In the genomic region with DNA sequence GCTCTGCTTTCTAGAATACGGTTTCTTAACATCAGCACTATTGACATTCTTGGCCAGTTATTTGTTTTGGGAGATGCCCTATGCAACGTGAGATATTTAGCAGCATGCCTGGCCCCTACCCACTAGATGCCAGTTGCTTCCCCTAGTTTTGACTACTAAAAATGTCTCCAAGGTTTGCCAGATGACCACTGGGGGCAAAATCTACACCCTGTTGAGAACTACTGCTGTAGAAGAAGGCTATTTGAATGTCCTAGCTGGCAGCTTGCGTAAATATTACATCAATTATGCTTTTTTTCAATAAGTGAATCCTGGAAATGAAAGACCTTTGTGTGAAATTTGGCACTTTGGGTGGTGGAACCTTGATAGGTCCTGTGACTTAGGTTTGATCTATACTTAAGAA, we compare ENCODE assay signal across 9 cellular contexts. TPM values are rescaled to one million over a fixed set of nuclear protein-coding genes. Genes with fewer than 3 reads are reported as not detected.
A peak's percentile ranks its signal among the peaks of the same experiment; 100 is the strongest.
DNase-seq lines count a peak whose midpoint lies in the region; ATAC-seq and TF ChIP-seq lines count a peak whose summit lies in the region.
"Had no signal": no experiment of that assay in that cellular context is flagged by ENCODE, and none has a peak within 500 bp of the region (broad histone marks: within the 10 kb centered on the region; RNA-seq: fewer than 3 reads in every experiment).

No MANE protein-coding gene starts in this region.

- DNase-seq in AG10803 (ENCODE audit: low read depth), result no peak
- no peak for DNase-seq in RWPE2 (ENCODE audit: low spot score)
- no peak for DNase-seq in fibroblast of the aortic adventitia (ENCODE audit: low read depth)
- DNase-seq in activated gamma-delta T cell (lab: John Stamatoyannopoulos, UW), result no peak
- no peak for DNase-seq in foreskin melanocyte
- no peak for DNase-seq in testis
- DNase-seq: SJCRH30 had no signal

- H3K4me1 ChIP-seq in RWPE2 (ENCODE audit: insufficient read depth, poor library complexity, severe bottlenecking) (peaks cover 17% of the 10 kb centered on the region), testis (peaks cover 40% of the 10 kb centered on the region)
- H3K4me1 ChIP-seq: SJCRH30 had no signal

- intact Hi-C loops in testis (cut with DNase I; ENCODE audit: low total_unique reads), result loop anchor here (10.0 kb wide), 2 partner anchors 56 to 64 kb away; partner anchors contain the start of gene XPA

- H3K36me3 ChIP-seq in RWPE2 (ENCODE audit: low read depth) (peaks cover 77% of the 10 kb centered on the region), testis (ENCODE audit: low read depth, missing control alignments) (no peaks in the 10 kb centered on the region)

- H3K4me3 ChIP-seq in AG10803 (ENCODE audit: low read length) (no peak overlapping the region), RWPE2 (ENCODE audit: severe bottlenecking) (no peak overlapping the region), fibroblast of the aortic adventitia (ENCODE audit: low read depth, low read length) (no peak overlapping the region), testis (no peak overlapping the region)
- H3K4me3 ChIP-seq: SJCRH30 had no signal

- H3K9me3 ChIP-seq in RWPE2 (ENCODE audit: severe bottlenecking) (no peaks in the 10 kb centered on the region), testis (no peaks in the 10 kb centered on the region)
- H3K9me3 ChIP-seq: SJCRH30 had no signal

- WGBS in testis, 2 donors, result 57 to 70% methylated on average over 3 of the region's 3 CpGs

- H3K27me3 ChIP-seq in RWPE2 (ENCODE audit: insufficient read depth, poor library complexity, severe bottlenecking), result no peaks in the 10 kb centered on the region
- no peaks in the 10 kb centered on the region for H3K27me3 ChIP-seq in testis
- H3K27me3 ChIP-seq: SJCRH30 had no signal

- no peak for TF ChIP-seq POLR2A in testis (IDR thresholded peaks at IDR 0.05)

- TF ChIP-seq CTCF in AG10803 (conservative IDR thresholded peaks at IDR 0.05; ENCODE audit: low read length), result peak; percentile 16; the same call in 1 of the 2 replicates
- TF ChIP-seq CTCF in GM12874 (IDR thresholded peaks at IDR 0.05; ENCODE audit: insufficient read depth, low read depth, low read length), result peak; percentile 28; the same call in 1 of the 2 replicates
- TF ChIP-seq CTCF in RWPE2 (IDR thresholded peaks at IDR 0.05; ENCODE audit: poor library complexity, severe bottlenecking), result peak; percentile 19
- TF ChIP-seq CTCF in fibroblast of the aortic adventitia (IDR thresholded peaks at IDR 0.05; ENCODE audit: insufficient read depth, low read length), result peak; percentile 19
- TF ChIP-seq CTCF in testis (IDR thresholded peaks at IDR 0.05), result peak in 1 of 3 experiments; percentile 19

- no peak overlapping the region for H3K27ac ChIP-seq in RWPE2 (ENCODE audit: poor library complexity, severe bottlenecking)
- no peak overlapping the region for H3K27ac ChIP-seq in testis
- H3K27ac ChIP-seq: SJCRH30 had no signal

- ATAC-seq in RWPE2 (ENCODE audit: low read depth) (no peak), HG03175 (IDR thresholded peaks at IDR 0.05; ENCODE audit: unreplicated experiment) (no peak)

RNA-seq across cellular contexts. Expression of gene NCBP1, which starts 5.0 kb away (rescaled TPM):
- total RNA-seq in fibroblast of the aortic adventitia (ENCODE audit: low replicate concordance) (43.3 and 59.6 TPM in 2 replicates), testis (10 to 100 TPM; 36.9 to 41.7 TPM)
- polyA plus RNA-seq in testis (ENCODE audit: insufficient read depth, low read depth, low replicate concordance), result 36.6 TPM

RNA-seq across cellular contexts. Expression of gene TSTD2, which starts 5.5 kb away (rescaled TPM):
- total RNA-seq in fibroblast of the aortic adventitia (ENCODE audit: low replicate concordance), result 17.6 and 23.2 TPM in 2 replicates
- total RNA-seq in testis, result 10 to 100 TPM; 31.8 to 35.6 TPM
- 20.0 TPM for polyA plus RNA-seq in testis (ENCODE audit: insufficient read depth, low read depth, low replicate concordance)

RNA-seq across cellular contexts. Expression of gene XPA, which starts 58.5 kb away (rescaled TPM):
- total RNA-seq in fibroblast of the aortic adventitia (ENCODE audit: low replicate concordance) (11.1 and 39.5 TPM in 2 replicates), testis (10 to 100 TPM; 10.6 TPM)
- 7.3 TPM for polyA plus RNA-seq in testis (ENCODE audit: insufficient read depth, low read depth, low replicate concordance)
